In genomic region chr14:55626131-55626530, GRCh38 we compare ENCODE assay signal across 18 cellular contexts. TPM values are rescaled to one million over a fixed set of nuclear protein-coding genes. Genes with fewer than 3 reads are reported as not detected.
DNase-seq lines count a peak whose midpoint lies in the region; ATAC-seq and TF ChIP-seq lines count a peak whose summit lies in the region.
"Had no signal": no experiment of that assay in that cellular context is flagged by ENCODE, and none has a peak within 500 bp of the region (broad histone marks: within the 10 kb centered on the region; RNA-seq: fewer than 3 reads in every experiment).

No MANE protein-coding gene starts in this region.

- H3K4me1 ChIP-seq in ACC112 (ENCODE audit: control insufficient read depth, insufficient read depth, low read length, unreplicated experiment) (peaks cover 16% of the 10 kb centered on the region), osteoblast (ENCODE audit: insufficient read depth, low read length) (peaks cover 27% of the 10 kb centered on the region)

- H3K79me2 ChIP-seq in ACC112 (ENCODE audit: control insufficient read depth, insufficient read depth, low read length, unreplicated experiment) (peaks cover 16% of the 10 kb centered on the region), osteoblast (ENCODE audit: insufficient read depth, low read length) (peaks cover 17% of the 10 kb centered on the region)

- H3K27me3 Mint-ChIP-seq in activated T-cell treated with anti-CD3 and anti-CD28 coated beads, Interleukin-2, amount 50 U/mL, for 24 hours, result no peaks in the 10 kb centered on the region
- H3K27me3 Mint-ChIP-seq in brain, result no peaks in the 10 kb centered on the region

- H3K4me1 Mint-ChIP-seq in activated T-cell treated with anti-CD3 and anti-CD28 coated beads, Interleukin-2, amount 50 U/mL, for 24 hours (ENCODE audit: low read depth), result peaks cover 8% of the 10 kb centered on the region
- peaks cover 17% of the 10 kb centered on the region for H3K4me1 Mint-ChIP-seq in brain

- H3K9me3 Mint-ChIP-seq in activated T-cell treated with anti-CD3 and anti-CD28 coated beads, Interleukin-2, amount 50 U/mL, for 24 hours, result no peaks in the 10 kb centered on the region
- peaks cover 0 to 2% (median 2%) of the 10 kb centered on the region in 5 experiments for H3K9me3 Mint-ChIP-seq in brain

- no peak overlapping the region for H3K4me3 Mint-ChIP-seq in activated T-cell treated with anti-CD3 and anti-CD28 coated beads, Interleukin-2, amount 50 U/mL, for 24 hours
- no peak overlapping the region for H3K4me3 Mint-ChIP-seq in brain

- H3K4me3 ChIP-seq in ACC112 (ENCODE audit: low read depth, low read length) (peak overlapping the region; percentile 59), osteoblast (ENCODE audit: insufficient read depth, low read length) (no peak overlapping the region)
- H3K4me3 ChIP-seq: BLaER1 treated with 17β-estradiol and CSF1 and Interleukin-3, amounts not matched to agents 10 nM and 100 nM; GM23248; K562 had no signal

- H3K27ac Mint-ChIP-seq in activated T-cell treated with anti-CD3 and anti-CD28 coated beads, Interleukin-2, amount 50 U/mL, for 24 hours, result peak overlapping the region; percentile 24
- H3K27ac Mint-ChIP-seq in brain, result peak overlapping the region in 3 of 5 experiments; percentile 1 to 15 (median 7)

- H3K4me2 ChIP-seq in osteoblast (ENCODE audit: insufficient read depth, low read length), result peak overlapping the region; percentile 5
- H3K4me2 ChIP-seq: BLaER1 treated with 17β-estradiol and CSF1 and Interleukin-3, amounts not matched to agents 10 nM and 100 nM had no signal

- H4K20me1 ChIP-seq in osteoblast (ENCODE audit: insufficient read depth, low read length), result no peaks in the 10 kb centered on the region

- H3K27ac ChIP-seq in ACC112 (ENCODE audit: low read depth, low read length) (0 out of 2 replicates have a peak overlapping the region, but pooled peaks have one; percentile 1), osteoblast (ENCODE audit: low read depth, low read length) (peak overlapping the region; percentile 5)
- H3K27ac ChIP-seq: BLaER1 treated with 17β-estradiol and CSF1 and Interleukin-3, amounts not matched to agents 10 nM and 100 nM; GM23248 had no signal

- no peak for TF ChIP-seq CTCF in brain (conservative IDR thresholded peaks at IDR 0.05)
- TF ChIP-seq CTCF in osteoblast (IDR thresholded peaks at IDR 0.05; ENCODE audit: extremely low read depth, low read depth, low read length), result no peak

- H3K27me3 ChIP-seq in ACC112 (ENCODE audit: insufficient read depth, low read length) (no peaks in the 10 kb centered on the region), osteoblast (ENCODE audit: insufficient read depth, low read length) (no peaks in the 10 kb centered on the region)
- H3K27me3 ChIP-seq: BLaER1 treated with 17β-estradiol and CSF1 and Interleukin-3, amounts not matched to agents 10 nM and 100 nM had no signal

- no peaks in the 10 kb centered on the region for H3K9me3 ChIP-seq in osteoblast (ENCODE audit: low read depth, low read length)

- DNase-seq in activated T-cell treated with anti-CD3 and anti-CD28 coated beads, Interleukin-2, amount 50 U/mL, for 24 hours, result no peak
- no peak for DNase-seq in activated T-cell treated with anti-CD3 and anti-CD28 coated beads for 4 hours
- DNase-seq in osteoblast (ENCODE audit: insufficient read length, low spot score, missing footprints), result no peak
- DNase-seq in NCI-H524 treated with DMSO at 0.1 percent for 48 hours (lab: John Stamatoyannopoulos, UW), result no peak
- DNase-seq: GF-D8, GM23248, NCI-H1417, NCI-H187 treated with DMSO at 0.1 percent for 48 hours, NCI-H226, NCI-H526, SHP77 had no signal

- peaks cover 40% of the 10 kb centered on the region for H3K36me3 ChIP-seq in ACC112 (ENCODE audit: insufficient read depth, low read length)
- peaks cover 27% of the 10 kb centered on the region for H3K36me3 ChIP-seq in osteoblast (ENCODE audit: insufficient read depth, low read length)

- no peak for ATAC-seq in SK-N-SH treated with all-trans-retinoic acid at 6 μM for 48 hours
- ATAC-seq in HG03196 (IDR thresholded peaks at IDR 0.05; ENCODE audit: unreplicated experiment), result no peak
- ATAC-seq: HCT116, K562 had no signal

- H2AFZ ChIP-seq in ACC112 (ENCODE audit: low read length, unreplicated experiment) (no peak overlapping the region), osteoblast (ENCODE audit: low read length) (no peak overlapping the region)
- H2AFZ ChIP-seq: GM23248 had no signal

- H3K36me3 Mint-ChIP-seq in activated T-cell treated with anti-CD3 and anti-CD28 coated beads, Interleukin-2, amount 50 U/mL, for 24 hours (ENCODE audit: low read depth), result peaks cover 90% of the 10 kb centered on the region
- H3K36me3 Mint-ChIP-seq in brain, result peaks cover 50% of the 10 kb centered on the region

TF ChIP-seq in SK-N-SH treated with all-trans-retinoic acid at 6 μM for 48 hours, 23 proteins besides CTCF, POLR2A, EP300 and RAD21:
- TF ChIP-seq TCF4 (CRISPR knock-in tag; IDR thresholded peaks at IDR 0.05; ENCODE audit: borderline replicate concordance), result no peak
- TF ChIP-seq ZFP30 (CRISPR knock-in tag; IDR thresholded peaks at IDR 0.05), result no peak
- TF ChIP-seq ZNF8 (CRISPR knock-in tag; IDR thresholded peaks at IDR 0.05), result no peak
- no peak for TF ChIP-seq BACH2 (CRISPR knock-in tag; IDR thresholded peaks at IDR 0.05; ENCODE audit: borderline replicate concordance)
- no peak for TF ChIP-seq CSRNP3 (CRISPR knock-in tag; IDR thresholded peaks at IDR 0.05)
- TF ChIP-seq RARB (CRISPR knock-in tag; IDR thresholded peaks at IDR 0.05), result no peak

RNA-seq across cellular contexts. Expression of gene KTN1, which starts 46.1 kb away (rescaled TPM):
- 22.8 TPM for polyA plus RNA-seq in brain (ENCODE audit: insufficient read depth, low read depth, low replicate concordance)
- total RNA-seq in osteoblast, result 172 and 177 TPM in 2 replicates
